1 cellular context compared by ENCODE assay signal in genomic region chr6:90028080-90028778, GRCh38.
TF ChIP-seq lines count a peak whose summit lies in the region.

No MANE protein-coding gene starts in this region.

TF ChIP-seq in SK-N-SH, 30 proteins besides CTCF, POLR2A, EP300 and RAD21 (continued from another document):
- peak; percentile 47; the same call in 1 of the 2 replicates for TF ChIP-seq TEAD4 (IDR thresholded peaks at IDR 0.05; ENCODE audit: borderline replicate concordance, insufficient read depth)
